In genomic region chr11:19912206-19913118, GRCh38 we compare ENCODE assay signal across 1 cellular context.
TF ChIP-seq lines count a peak whose summit lies in the region.

No MANE protein-coding gene starts in this region.

TF ChIP-seq in H1, 55 proteins besides CTCF, POLR2A, EP300 and RAD21:
- TF ChIP-seq CREB1 (IDR thresholded peaks at IDR 0.05) (no peak), USF2 (IDR thresholded peaks at IDR 0.05; ENCODE audit: low read length) (no peak), BCL11A (IDR thresholded peaks at IDR 0.05; ENCODE audit: low read depth in 2 of 2, low read length in 2 of 2) (no peak), SP2 (IDR thresholded peaks at IDR 0.05; ENCODE audit: low read length) (no peak), RFX5 (IDR thresholded peaks at IDR 0.05; ENCODE audit: borderline replicate concordance, low read depth, low read length) (no peak), RBBP5 (IDR thresholded peaks at IDR 0.05; ENCODE audit: borderline replicate concordance, low read depth, low read length) (no peak), GABPA (IDR thresholded peaks at IDR 0.05; ENCODE audit: borderline replicate concordance, insufficient read depth, low read length) (no peak), SAP30 (IDR thresholded peaks at IDR 0.05; ENCODE audit: insufficient read depth, insufficient replicate concordance, low read length) (no peak), ATF2 (IDR thresholded peaks at IDR 0.05; ENCODE audit: low read length) (no peak), SIN3A (conservative IDR thresholded peaks at IDR 0.05 in 1 of 2, IDR thresholded peaks at IDR 0.05 in 1 of 2; ENCODE audit: low read depth in 1 of 2, low read length in 2 of 2) (no peak), JUND (IDR thresholded peaks at IDR 0.05; ENCODE audit: low read length) (no peak), CHD2 (IDR thresholded peaks at IDR 0.05; ENCODE audit: low read length) (no peak), TAF1 (IDR thresholded peaks at IDR 0.05; ENCODE audit: low read depth, low read length) (no peak), E2F6 (IDR thresholded peaks at IDR 0.05) (no peak), RNF2 (IDR thresholded peaks at IDR 0.05; ENCODE audit: borderline replicate concordance, low read depth, low read length, missing control alignments, poor library complexity, severe bottlenecking) (no peak), SUZ12 (IDR thresholded peaks at IDR 0.05; ENCODE audit: low read length) (no peak), HDAC2 (IDR thresholded peaks at IDR 0.05; ENCODE audit: borderline replicate concordance in 1 of 2, low read depth in 2 of 2, low read length in 2 of 2) (no peak), RXRA (IDR thresholded peaks at IDR 0.05; ENCODE audit: insufficient read depth, low read depth, low read length) (no peak), GTF2F1 (IDR thresholded peaks at IDR 0.05; ENCODE audit: borderline replicate concordance, low read depth, low read length) (no peak)
